In the genomic region with DNA sequence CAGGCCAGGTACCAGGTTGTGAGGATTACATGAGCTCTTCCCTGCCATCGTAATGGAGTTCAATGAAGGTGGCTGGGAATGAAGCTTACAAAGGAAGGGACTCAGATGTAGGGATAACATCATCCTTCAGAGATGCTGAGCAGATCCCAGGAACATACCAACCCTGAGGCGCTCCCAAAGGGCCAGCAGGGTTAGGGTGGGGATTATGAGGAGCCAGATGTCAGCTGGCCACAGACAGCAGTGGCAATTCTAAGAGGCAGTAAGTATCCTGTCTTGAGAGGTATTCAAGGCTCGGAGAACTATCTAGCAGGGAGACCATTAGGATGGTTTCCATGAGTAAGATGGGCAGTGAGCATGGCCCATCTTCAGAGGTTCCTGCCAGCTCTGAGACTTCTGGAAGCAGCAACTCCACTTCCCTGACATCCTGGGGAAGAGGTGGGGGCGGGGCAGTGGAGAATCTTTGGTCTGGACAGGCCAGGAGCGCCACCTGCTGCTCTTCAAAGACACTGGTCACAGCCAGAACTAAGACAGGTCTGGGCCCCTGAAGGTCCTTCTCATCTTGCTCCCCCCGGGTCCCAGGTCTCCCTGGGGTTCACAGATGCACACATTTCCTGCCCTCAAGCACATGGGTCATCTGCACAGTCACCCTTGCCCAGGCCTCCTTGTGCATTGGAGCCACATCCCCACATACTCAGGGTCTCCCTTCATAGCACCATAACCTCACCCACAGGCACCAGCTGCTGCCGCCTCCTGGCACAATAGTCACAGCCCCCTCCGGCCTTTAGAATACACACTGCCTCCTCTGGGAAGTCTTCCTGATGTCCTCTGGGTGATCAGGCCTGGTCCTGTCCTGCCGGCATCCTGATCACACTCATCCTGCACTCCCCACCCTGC, we compare ENCODE assay signal across 1 cellular context.
TF ChIP-seq lines count a peak whose summit lies in the region.

No MANE protein-coding gene starts in this region.

TF ChIP-seq in K562, 482 proteins besides CTCF, POLR2A, EP300 and RAD21 (continued from another document and continues in another):
- TF ChIP-seq ZNF609 (CRISPR knock-in tag; IDR thresholded peaks at IDR 0.05; ENCODE audit: borderline replicate concordance) (no peak), ARNT (IDR thresholded peaks at IDR 0.05) (peak in 1 of 2 experiments; percentile 76; a peak in 1 of 4 replicates), XRCC5 (IDR thresholded peaks at IDR 0.05; ENCODE audit: low read depth, low read length) (peak; percentile 68; the same call in 1 of the 2 replicates), PRPF4 (IDR thresholded peaks at IDR 0.05; ENCODE audit: insufficient read depth, low read depth, low read length, poor library complexity, severe bottlenecking) (no peak), CEBPG (CRISPR knock-in tag; IDR thresholded peaks at IDR 0.05) (0 out of 2 replicates have a peak, but pooled peaks have one; percentile 1), CEBPG (tag; conservative IDR thresholded peaks at IDR 0.05 in 1 of 2, IDR thresholded peaks at IDR 0.05 in 1 of 2) (no peak), ATF2 (CRISPR knock-in tag; IDR thresholded peaks at IDR 0.05) (no peak), SRSF3 (IDR thresholded peaks at IDR 0.05; ENCODE audit: insufficient read depth, low read length) (no peak), ZBTB40 (IDR thresholded peaks at IDR 0.05) (no peak), ZBTB40 (CRISPR knock-in tag; IDR thresholded peaks at IDR 0.05) (no peak), ZNF263 (CRISPR knock-in tag; IDR thresholded peaks at IDR 0.05; ENCODE audit: borderline replicate concordance) (0 out of 2 replicates have a peak, but pooled peaks have one; percentile 48), ZFX (CRISPR knock-in tag; IDR thresholded peaks at IDR 0.05) (0 out of 2 replicates have a peak, but pooled peaks have one; percentile 10), ZBTB1 (CRISPR knock-in tag; IDR thresholded peaks at IDR 0.05; ENCODE audit: borderline replicate concordance, low read depth) (0 out of 2 replicates have a peak, but pooled peaks have one; percentile 8), HSF4 (CRISPR knock-in tag; IDR thresholded peaks at IDR 0.05; ENCODE audit: borderline replicate concordance) (no peak), PHF8 (IDR thresholded peaks at IDR 0.05; ENCODE audit: borderline replicate concordance, low read length) (no peak), RNF2 (IDR thresholded peaks at IDR 0.05) (no peak), STAG1 (CRISPR knock-in tag; IDR thresholded peaks at IDR 0.05; ENCODE audit: borderline replicate concordance) (peak; percentile 87)
- TF ChIP-seq, protein P1, sequence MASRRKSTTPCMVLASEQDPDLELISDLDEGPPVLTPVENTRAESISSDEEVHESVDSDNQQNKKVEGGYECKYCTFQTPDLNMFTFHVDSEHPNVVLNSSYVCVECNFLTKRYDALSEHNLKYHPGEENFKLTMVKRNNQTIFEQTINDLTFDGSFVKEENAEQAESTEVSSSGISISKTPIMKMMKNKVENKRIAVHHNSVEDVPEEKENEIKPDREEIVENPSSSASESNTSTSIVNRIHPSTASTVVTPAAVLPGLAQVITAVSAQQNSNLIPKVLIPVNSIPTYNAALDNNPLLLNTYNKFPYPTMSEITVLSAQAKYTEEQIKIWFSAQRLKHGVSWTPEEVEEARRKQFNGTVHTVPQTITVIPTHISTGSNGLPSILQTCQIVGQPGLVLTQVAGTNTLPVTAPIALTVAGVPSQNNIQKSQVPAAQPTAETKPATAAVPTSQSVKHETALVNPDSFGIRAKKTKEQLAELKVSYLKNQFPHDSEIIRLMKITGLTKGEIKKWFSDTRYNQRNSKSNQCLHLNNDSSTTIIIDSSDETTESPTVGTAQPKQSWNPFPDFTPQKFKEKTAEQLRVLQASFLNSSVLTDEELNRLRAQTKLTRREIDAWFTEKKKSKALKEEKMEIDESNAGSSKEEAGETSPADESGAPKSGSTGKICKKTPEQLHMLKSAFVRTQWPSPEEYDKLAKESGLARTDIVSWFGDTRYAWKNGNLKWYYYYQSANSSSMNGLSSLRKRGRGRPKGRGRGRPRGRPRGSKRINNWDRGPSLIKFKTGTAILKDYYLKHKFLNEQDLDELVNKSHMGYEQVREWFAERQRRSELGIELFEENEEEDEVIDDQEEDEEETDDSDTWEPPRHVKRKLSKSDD (conservative IDR thresholded peaks at IDR 0.05; ENCODE audit: low read length): 0 out of 2 replicates have a peak, but pooled peaks have one; percentile 29
- TF ChIP-seq, protein P2, sequence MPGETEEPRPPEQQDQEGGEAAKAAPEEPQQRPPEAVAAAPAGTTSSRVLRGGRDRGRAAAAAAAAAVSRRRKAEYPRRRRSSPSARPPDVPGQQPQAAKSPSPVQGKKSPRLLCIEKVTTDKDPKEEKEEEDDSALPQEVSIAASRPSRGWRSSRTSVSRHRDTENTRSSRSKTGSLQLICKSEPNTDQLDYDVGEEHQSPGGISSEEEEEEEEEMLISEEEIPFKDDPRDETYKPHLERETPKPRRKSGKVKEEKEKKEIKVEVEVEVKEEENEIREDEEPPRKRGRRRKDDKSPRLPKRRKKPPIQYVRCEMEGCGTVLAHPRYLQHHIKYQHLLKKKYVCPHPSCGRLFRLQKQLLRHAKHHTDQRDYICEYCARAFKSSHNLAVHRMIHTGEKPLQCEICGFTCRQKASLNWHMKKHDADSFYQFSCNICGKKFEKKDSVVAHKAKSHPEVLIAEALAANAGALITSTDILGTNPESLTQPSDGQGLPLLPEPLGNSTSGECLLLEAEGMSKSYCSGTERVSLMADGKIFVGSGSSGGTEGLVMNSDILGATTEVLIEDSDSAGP (CRISPR knock-in tag; IDR thresholded peaks at IDR 0.05): 0 out of 2 replicates have a peak, but pooled peaks have one; percentile 50
- TF ChIP-seq, protein P3, sequence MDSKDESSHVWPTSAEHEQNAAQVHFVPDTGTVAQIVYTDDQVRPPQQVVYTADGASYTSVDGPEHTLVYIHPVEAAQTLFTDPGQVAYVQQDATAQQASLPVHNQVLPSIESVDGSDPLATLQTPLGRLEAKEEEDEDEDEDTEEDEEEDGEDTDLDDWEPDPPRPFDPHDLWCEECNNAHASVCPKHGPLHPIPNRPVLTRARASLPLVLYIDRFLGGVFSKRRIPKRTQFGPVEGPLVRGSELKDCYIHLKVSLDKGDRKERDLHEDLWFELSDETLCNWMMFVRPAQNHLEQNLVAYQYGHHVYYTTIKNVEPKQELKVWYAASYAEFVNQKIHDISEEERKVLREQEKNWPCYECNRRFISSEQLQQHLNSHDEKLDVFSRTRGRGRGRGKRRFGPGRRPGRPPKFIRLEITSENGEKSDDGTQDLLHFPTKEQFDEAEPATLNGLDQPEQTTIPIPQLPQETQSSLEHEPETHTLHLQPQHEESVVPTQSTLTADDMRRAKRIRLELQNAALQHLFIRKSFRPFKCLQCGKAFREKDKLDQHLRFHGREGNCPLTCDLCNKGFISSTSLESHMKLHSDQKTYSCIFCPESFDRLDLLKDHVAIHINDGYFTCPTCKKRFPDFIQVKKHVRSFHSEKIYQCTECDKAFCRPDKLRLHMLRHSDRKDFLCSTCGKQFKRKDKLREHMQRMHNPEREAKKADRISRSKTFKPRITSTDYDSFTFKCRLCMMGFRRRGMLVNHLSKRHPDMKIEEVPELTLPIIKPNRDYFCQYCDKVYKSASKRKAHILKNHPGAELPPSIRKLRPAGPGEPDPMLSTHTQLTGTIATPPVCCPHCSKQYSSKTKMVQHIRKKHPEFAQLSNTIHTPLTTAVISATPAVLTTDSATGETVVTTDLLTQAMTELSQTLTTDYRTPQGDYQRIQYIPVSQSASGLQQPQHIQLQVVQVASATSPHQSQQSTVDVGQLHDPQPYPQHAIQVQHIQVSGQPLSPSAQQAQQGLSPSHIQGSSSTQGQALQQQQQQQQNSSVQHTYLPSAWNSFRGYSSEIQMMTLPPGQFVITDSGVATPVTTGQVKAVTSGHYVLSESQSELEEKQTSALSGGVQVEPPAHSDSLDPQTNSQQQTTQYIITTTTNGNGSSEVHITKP (IDR thresholded peaks at IDR 0.05; ENCODE audit: partially characterized antibody): peak; percentile 12
